Comparison of ENCODE assay signal across 8 cellular contexts in genomic region chr4:27010334-27010940, GRCh38.
DNase-seq lines count a peak whose midpoint lies in the region; ATAC-seq and TF ChIP-seq lines count a peak whose summit lies in the region.

No MANE protein-coding gene starts in this region.

- H3K27me3 ChIP-seq in GM23248 (replicated peaks; ENCODE audit: insufficient read depth): no peaks in the 10 kb centered on the region
- no peaks in the 10 kb centered on the region for H3K27me3 ChIP-seq in SK-N-SH (ENCODE audit: insufficient read depth)
- H3K27me3 ChIP-seq in sigmoid colon: no peaks in the 10 kb centered on the region

- POLR2A ChIA-PET in SK-N-SH (lab: Yijun Ruan, JAX): no interaction called here

- H3K9me3 ChIP-seq in GM23248 (ENCODE audit: low read depth): no peaks in the 10 kb centered on the region
- no peaks in the 10 kb centered on the region for H3K9me3 ChIP-seq in SK-N-SH
- H3K9me3 ChIP-seq in sigmoid colon: no peaks in the 10 kb centered on the region

- H3F3A ChIP-seq in GM23248 (ENCODE audit: insufficient read depth) (peaks cover 31% of the 10 kb centered on the region), SK-N-SH (replicated peaks; ENCODE audit: insufficient read depth) (peaks cover 23% of the 10 kb centered on the region)

- H3K4me2 ChIP-seq in GM23248 (ENCODE audit: unreplicated experiment) (peak overlapping the region; percentile 53), SK-N-SH (0 out of 2 replicates have a peak overlapping the region, but pooled peaks have one; percentile 43)

- H3K4me1 ChIP-seq in GM23248 (ENCODE audit: insufficient read depth) (peaks cover 48% of the 10 kb centered on the region), SK-N-SH (ENCODE audit: control insufficient read depth in 1 of 2, insufficient read depth in 2 of 2, low read depth in 1 of 2, low read length in 1 of 2) (peaks cover 0 to 31% of the 10 kb centered on the region in 2 experiments; a peak in 3 of 4 replicates), sigmoid colon (peaks cover 0 to 53% (median 24%) of the 10 kb centered on the region in 4 donors)

- H3K79me2 ChIP-seq in GM23248 (ENCODE audit: insufficient read depth) (no peaks in the 10 kb centered on the region), SK-N-SH (ENCODE audit: insufficient read depth) (no peaks in the 10 kb centered on the region)

- peak overlapping the region; percentile 35; the same call in 1 of the 2 replicates for H3K4me3 ChIP-seq in GM23248
- no peak overlapping the region for H3K4me3 ChIP-seq in LNCaP clone FGC (ENCODE audit: low read depth, low read length)
- peak overlapping the region in 1 of 2 experiments; percentile 39; a peak in 1 of 4 replicates for H3K4me3 ChIP-seq in SK-N-SH (ENCODE audit: low read depth in 2 of 2, low read length in 1 of 2)
- H3K4me3 ChIP-seq in sigmoid colon: no peak overlapping the region

- H2AFZ ChIP-seq in GM23248 (peak overlapping the region; percentile 49), SK-N-SH (ENCODE audit: low read depth) (no peak overlapping the region)

- H3K9me2 ChIP-seq in GM23248 (ENCODE audit: insufficient read depth): no peaks in the 10 kb centered on the region
- no peaks in the 10 kb centered on the region for H3K9me2 ChIP-seq in SK-N-SH

- 7 to 9% methylated on average over 6 of the region's 6 CpGs for WGBS in GM23248 (ENCODE audit: low coverage in 1 of 2, low lambda C conversion rate in 2 of 2, missing lambda C conversion rate in 2 of 2), 2 experiments
- 36% methylated on average over 6 of the region's 6 CpGs for WGBS in SK-N-SH (ENCODE audit: low lambda C conversion rate)
- WGBS in sigmoid colon, 2 donors: 25 to 48% methylated on average over 6 of the region's 6 CpGs

- TF ChIP-seq CTCF in LNCaP clone FGC (IDR thresholded peaks at IDR 0.05; ENCODE audit: control insufficient read depth, extremely low read depth, insufficient read depth) (peak; percentile 90), SK-N-SH (IDR thresholded peaks at IDR 0.05) (peak; percentile 94), sigmoid colon (IDR thresholded peaks at IDR 0.05) (peak; percentile 63 to 88 (median 84))

- no peaks in the 10 kb centered on the region for H4K20me1 ChIP-seq in GM23248 (ENCODE audit: insufficient read depth)
- no peaks in the 10 kb centered on the region for H4K20me1 ChIP-seq in SK-N-SH (ENCODE audit: insufficient read depth)

- TF ChIP-seq RAD21 in SK-N-SH (IDR thresholded peaks at IDR 0.05; ENCODE audit: low read length): peak; percentile 93

- TF ChIP-seq POLR2A in sigmoid colon (IDR thresholded peaks at IDR 0.05): no peak

- H3K36me3 ChIP-seq in GM23248 (ENCODE audit: low read depth) (no peaks in the 10 kb centered on the region), SK-N-SH (replicated peaks in 1 of 2; ENCODE audit: control insufficient read depth in 1 of 2, insufficient read depth in 2 of 2, low read length in 1 of 2) (peaks cover 8% of the 10 kb centered on the region in 2 experiments), sigmoid colon (no peaks in the 10 kb centered on the region)

- TF ChIP-seq EP300 in SK-N-SH (IDR thresholded peaks at IDR 0.05; ENCODE audit: borderline replicate concordance in 1 of 2, low read depth in 1 of 2, low read length in 1 of 2): no peak
- TF ChIP-seq EP300 in sigmoid colon (IDR thresholded peaks at IDR 0.05): no peak

- H3K27ac ChIP-seq in GM23248 (no peak overlapping the region), SK-N-SH (ENCODE audit: low read depth in 2 of 2, low read length in 1 of 2) (no peak overlapping the region), sigmoid colon (peak overlapping the region in 2 of 4 donors; percentile 13 to 22)

- CTCF ChIA-PET in SK-N-SH (lab: Yijun Ruan, JAX): interaction anchor here (0.7 to 2.5 kb wide), 24 partner anchors 9 to 594 kb away, joined by 3 to 12 read pairs (median 4); partner anchors contain the start of gene STIM2

- no peak overlapping the region for H3K9ac ChIP-seq in GM23248
- no peak overlapping the region for H3K9ac ChIP-seq in SK-N-SH

- peak; percentile 81 to 87 for ATAC-seq in left cardiac atrium

- intact Hi-C loops in left cardiac atrium (cut with DNase I) (loop anchor here in 1 of 2 donors (10.0 kb wide), 2 partner anchors 226 to 976 kb away; no protein-coding TSS in a partner anchor), sigmoid colon (cut with DNase I) (loop anchor here (10.0 kb wide), 1 partner anchor 1026 kb away; no protein-coding TSS in a partner anchor)

- DNase-seq in G401 (ENCODE audit: low spot score) (peak; percentile 71), GM23248 (peak; percentile 81), LNCaP clone FGC (ENCODE audit: low read depth) (no peak), SK-N-SH (peak; percentile 54), left cardiac atrium (peak; percentile 31), sigmoid colon (peak; percentile 74), NCI-H128 (lab: John Stamatoyannopoulos, UW; ENCODE audit: unreplicated experiment) (no peak)
- peak; percentile 16 for DNase-seq in activated naive CD8-positive, alpha-beta T cell treated with anti-CD3 and anti-CD28 coated beads, Interleukin-2, amount 50 U/mL, for 16 hours (ENCODE audit: low read depth, low spot score)

- in situ Hi-C loops in G401 (cut with HindIII; ENCODE audit: low sequenced_read_pairs): loop anchor here (25.0 kb wide), 1 partner anchor 298 kb away; no protein-coding TSS in a partner anchor
- in situ Hi-C loops in GM23248 (cut with MboI): loop anchor here (25.0 kb wide), 2 partner anchors 248 to 548 kb away; no protein-coding TSS in a partner anchor

TF ChIP-seq in SK-N-SH, 30 proteins besides CTCF, POLR2A, EP300 and RAD21:
- TF ChIP-seq PBX3 (IDR thresholded peaks at IDR 0.05) (0 out of 2 replicates have a peak, but pooled peaks have one; percentile 32), TCF12 (IDR thresholded peaks at IDR 0.05) (no peak), ZBTB33 (IDR thresholded peaks at IDR 0.05; ENCODE audit: borderline replicate concordance, low read depth) (no peak), SMC3 (IDR thresholded peaks at IDR 0.05; ENCODE audit: low read depth, low read length) (peak; percentile 79)

Comparison
In these comparisons a context has a peak if more than half of its experiments do, and no peak if none do; other contexts are left out.
1. DNase-seq: peak in G401 (single experiment), GM23248 (single experiment), SK-N-SH (single experiment), activated naive CD8-positive, alpha-beta T cell treated with anti-CD3 and anti-CD28 coated beads, Interleukin-2, amount 50 U/mL, for 16 hours (single experiment), left cardiac atrium (single experiment) and sigmoid colon (single experiment); none in LNCaP clone FGC (single experiment) and NCI-H128 (single experiment).
2. Peak in every context shown above with its lines, with median percentiles within 50 percentile points of each other: CTCF ChIP-seq.